ENCODE assay signal across 10 cellular contexts in genomic region chr1:241532864-241533263, GRCh38. TPM values are rescaled to one million over a fixed set of nuclear protein-coding genes. Genes with fewer than 3 reads are reported as not detected.
DNase-seq lines count a peak whose midpoint lies in the region; ATAC-seq and TF ChIP-seq lines count a peak whose summit lies in the region.
"Had no signal": no experiment of that assay in that cellular context is flagged by ENCODE, and none has a peak within 500 bp of the region (broad histone marks: within the 10 kb centered on the region; RNA-seq: fewer than 3 reads in every experiment).

No MANE protein-coding gene starts in this region.

- TF ChIP-seq CTCF in GM13976 (IDR thresholded peaks at IDR 0.05; ENCODE audit: borderline replicate concordance, control extremely low read depth, extremely low read depth, insufficient read depth, missing control alignments): no peak

- H3K4me3 Mint-ChIP-seq in natural killer cell treated with Interleukin-12 subunit alpha and Interleukin-12 subunit beta and Interleukin-15 and Interleukin-18, amount 100 ng/mL, for 72 hours: no peak overlapping the region

- H3K27ac Mint-ChIP-seq in natural killer cell treated with Interleukin-12 subunit alpha and Interleukin-12 subunit beta and Interleukin-15 and Interleukin-18, amount 100 ng/mL, for 72 hours: no peak overlapping the region

- no peaks in the 10 kb centered on the region for H3K9me3 Mint-ChIP-seq in natural killer cell treated with Interleukin-12 subunit alpha and Interleukin-12 subunit beta and Interleukin-15 and Interleukin-18, amount 100 ng/mL, for 72 hours

- no peaks in the 10 kb centered on the region for H3K36me3 Mint-ChIP-seq in natural killer cell treated with Interleukin-12 subunit alpha and Interleukin-12 subunit beta and Interleukin-15 and Interleukin-18, amount 100 ng/mL, for 72 hours

- DNase-seq in kidney tubule cell (ENCODE audit: low spot score) (peak; percentile 79), NCI-H1436 treated with DMSO at 0.1 percent for 48 hours (lab: John Stamatoyannopoulos, UW) (no peak), GM13976 (ENCODE audit: low spot score) (no peak), NCI-H128 (lab: John Stamatoyannopoulos, UW; ENCODE audit: unreplicated experiment) (no peak)
- no peak for DNase-seq in natural killer cell treated with Interleukin-12 subunit alpha and Interleukin-12 subunit beta and Interleukin-15 and Interleukin-18, amount 100 ng/mL, for 72 hours (ENCODE audit: low spot score)
- DNase-seq: activated T-cell treated with anti-CD3 and anti-CD28 coated beads for 4 hours had no signal

- ATAC-seq in GM18502 (IDR thresholded peaks at IDR 0.05; ENCODE audit: poor library complexity, unreplicated experiment) (peak; percentile 70), GM21367 (IDR thresholded peaks at IDR 0.05; ENCODE audit: unreplicated experiment) (peak; percentile 65), HG03342 (IDR thresholded peaks at IDR 0.05; ENCODE audit: unreplicated experiment) (peak; percentile 65)
- no peak for ATAC-seq in natural killer cell treated with Interleukin-12 subunit alpha and Interleukin-12 subunit beta and Interleukin-15 and Interleukin-18, amount 100 ng/mL, for 72 hours

- H3K4me1 Mint-ChIP-seq in natural killer cell treated with Interleukin-12 subunit alpha and Interleukin-12 subunit beta and Interleukin-15 and Interleukin-18, amount 100 ng/mL, for 72 hours (ENCODE audit: low read depth in 2 of 2): peaks cover 10% of the 10 kb centered on the region in 2 donors

- in situ Hi-C loops in GM13976 (cut with MboI; ENCODE audit: low sequenced_read_pairs, unreplicated experiment): no loop called here

- peaks cover 17 to 24% of the 10 kb centered on the region in 2 donors for H3K27me3 Mint-ChIP-seq in natural killer cell treated with Interleukin-12 subunit alpha and Interleukin-12 subunit beta and Interleukin-15 and Interleukin-18, amount 100 ng/mL, for 72 hours

RNA-seq across cellular contexts. Expression of gene KMO, which starts 0.7 kb away (rescaled TPM):
- not detected for total RNA-seq in natural killer cell treated with Interleukin-12 subunit alpha and Interleukin-12 subunit beta and Interleukin-15 and Interleukin-18, amount 100 ng/mL, for 72 hours
- total RNA-seq: pulmonary artery endothelial cell had no signal

RNA-seq across cellular contexts. Expression of gene FH, which starts 13.3 kb away (rescaled TPM):
- 10 to 100 TPM; 53.8 to 63.6 TPM for total RNA-seq in natural killer cell treated with Interleukin-12 subunit alpha and Interleukin-12 subunit beta and Interleukin-15 and Interleukin-18, amount 100 ng/mL, for 72 hours

Comparison
In these comparisons a context has a peak if more than half of its experiments do, and no peak if none do; other contexts are left out.
1. ATAC-seq: peak in GM18502 (single experiment), GM21367 (single experiment) and HG03342 (single experiment); none in natural killer cell treated with Interleukin-12 subunit alpha and Interleukin-12 subunit beta and Interleukin-15 and Interleukin-18, amount 100 ng/mL, for 72 hours (0 of 2).